In the genomic region with DNA sequence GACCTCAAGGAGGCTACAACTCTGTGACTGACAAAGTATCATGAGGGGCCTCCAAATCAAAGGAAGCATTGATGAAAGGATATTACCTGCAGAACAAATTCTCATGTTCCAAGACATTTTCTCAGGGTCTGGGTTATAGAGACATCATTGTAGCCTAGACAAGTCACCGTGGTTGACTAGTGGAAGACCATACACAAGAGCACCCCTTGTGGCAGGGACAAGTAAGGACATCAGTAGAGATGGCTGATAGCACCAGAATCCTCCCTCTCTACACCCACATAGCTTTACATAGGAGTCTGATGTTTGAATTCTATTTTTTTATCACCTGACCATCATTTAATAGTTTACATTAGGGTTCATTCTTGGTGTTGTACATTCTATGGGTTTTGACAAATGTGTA, we compare ENCODE assay signal across 13 cellular contexts. TPM values are rescaled to one million over a fixed set of nuclear protein-coding genes. Genes with fewer than 3 reads are reported as not detected.
A peak's percentile ranks its signal among the peaks of the same experiment; 100 is the strongest.
DNase-seq lines count a peak whose midpoint lies in the region; ATAC-seq, FAIRE-seq and TF ChIP-seq lines count a peak whose summit lies in the region.
"Had no signal": no experiment of that assay in that cellular context is flagged by ENCODE, and none has a peak within 500 bp of the region (broad histone marks: within the 10 kb centered on the region; RNA-seq: fewer than 3 reads in every experiment).

No MANE protein-coding gene starts in this region.

- H3K36me3 Mint-ChIP-seq in activated T-cell treated with anti-CD3 and anti-CD28 coated beads, Interleukin-2, amount 50 U/mL, for 72 hours (ENCODE audit: insufficient read depth in 2 of 2): peaks cover 0 to 2% of the 10 kb centered on the region in 2 donors
- H3K36me3 Mint-ChIP-seq in naive thymus-derived CD4-positive, alpha-beta T cell: no peaks in the 10 kb centered on the region
- H3K36me3 Mint-ChIP-seq: activated naive CD4-positive, alpha-beta T cell treated with anti-CD3 and anti-CD28 coated beads, Interleukin-2, amount 50 U/mL, for 24 hours had no signal

- no peaks in the 10 kb centered on the region for H3K27me3 Mint-ChIP-seq in activated T-cell treated with anti-CD3 and anti-CD28 coated beads, Interleukin-2, amount 50 U/mL, for 72 hours (ENCODE audit: low read depth)
- H3K27me3 Mint-ChIP-seq in naive thymus-derived CD4-positive, alpha-beta T cell: no peaks in the 10 kb centered on the region
- H3K27me3 Mint-ChIP-seq: activated naive CD4-positive, alpha-beta T cell treated with anti-CD3 and anti-CD28 coated beads, Interleukin-2, amount 50 U/mL, for 24 hours had no signal

- no peak for TF ChIP-seq POLR2A in GM12892 (IDR thresholded peaks at IDR 0.05; ENCODE audit: low read depth, low read length)

- no peaks in the 10 kb centered on the region for H3K36me3 ChIP-seq in H7 (replicated peaks; ENCODE audit: control insufficient read depth, insufficient read depth, low read length)
- no peaks in the 10 kb centered on the region for H3K36me3 ChIP-seq in OCI-LY3 (replicated peaks; ENCODE audit: low read depth, low read length)
- no peaks in the 10 kb centered on the region for H3K36me3 ChIP-seq in naive thymus-derived CD4-positive, alpha-beta T cell (ENCODE audit: control insufficient read depth in 2 of 3, insufficient read depth in 3 of 3, low read length in 3 of 3)

- intact Hi-C loops in naive thymus-derived CD4-positive, alpha-beta T cell (cut with micrococcal nuclease): no loop called here

- H3K4me1 ChIP-seq in OCI-LY3 (ENCODE audit: low read length) (no peaks in the 10 kb centered on the region), foreskin keratinocyte (no peaks in the 10 kb centered on the region)
- no peaks in the 10 kb centered on the region for H3K4me1 ChIP-seq in naive thymus-derived CD4-positive, alpha-beta T cell (ENCODE audit: control insufficient read depth in 2 of 2, insufficient read depth in 2 of 2, low read length in 2 of 2)

- TF ChIP-seq CTCF in GM10248 (IDR thresholded peaks at IDR 0.05; ENCODE audit: control extremely low read depth, extremely low read depth, low read depth, missing control alignments) (peak; percentile 17), OCI-LY3 (IDR thresholded peaks at IDR 0.05; ENCODE audit: low read depth, low read length) (peak; percentile 46), foreskin keratinocyte (conservative IDR thresholded peaks at IDR 0.05) (peak; percentile 28)

- H3K9me3 ChIP-seq in OCI-LY3 (ENCODE audit: insufficient read depth, low read length): no peaks in the 10 kb centered on the region
- H3K9me3 ChIP-seq in naive thymus-derived CD4-positive, alpha-beta T cell (ENCODE audit: control insufficient read depth in 2 of 3, low read length in 3 of 3): no peaks in the 10 kb centered on the region

- no peak overlapping the region for H3K9ac ChIP-seq in OCI-LY3 (ENCODE audit: low read length)

- H4K20me1 ChIP-seq in OCI-LY3 (ENCODE audit: insufficient read depth, low read length): no peaks in the 10 kb centered on the region

- FAIRE-seq in GM12892 (lab: Jason Lieb, UNC): no peak

- POLR2A ChIA-PET in GM10248 (lab: Yijun Ruan, JAX): no interaction called here
- POLR2A ChIA-PET in naive thymus-derived CD4-positive, alpha-beta T cell (lab: Charles Lee): no interaction called here

- H3K4me2 ChIP-seq in OCI-LY3 (ENCODE audit: low read length): no peak overlapping the region

- no peaks in the 10 kb centered on the region for H3K79me2 ChIP-seq in OCI-LY3 (ENCODE audit: low read length)

- no peak overlapping the region for H2AFZ ChIP-seq in OCI-LY3 (ENCODE audit: low read depth, low read length)

- ATAC-seq in foreskin keratinocyte: no peak
- ATAC-seq in activated T-cell treated with anti-CD3 and anti-CD28 coated beads, Interleukin-2, amount 50 U/mL, for 72 hours (replicated peaks in 1 of 2): no peak
- ATAC-seq in naive thymus-derived CD4-positive, alpha-beta T cell: no peak

- H3K27me3 ChIP-seq in H7 (ENCODE audit: control insufficient read depth, insufficient read depth, low read length) (no peaks in the 10 kb centered on the region), OCI-LY3 (ENCODE audit: low read depth, low read length) (no peaks in the 10 kb centered on the region), foreskin keratinocyte (no peaks in the 10 kb centered on the region)
- H3K27me3 ChIP-seq in naive thymus-derived CD4-positive, alpha-beta T cell (ENCODE audit: control insufficient read depth in 2 of 2, insufficient read depth in 2 of 2, low read length in 2 of 2): no peaks in the 10 kb centered on the region

- CTCF ChIA-PET in GM10248 (lab: Yijun Ruan, JAX): interaction anchor here (1.5 to 1.6 kb wide), 2 partner anchors 9 to 13 kb away, joined by 4 to 5 read pairs; no protein-coding TSS in a partner anchor
- CTCF ChIA-PET in naive thymus-derived CD4-positive, alpha-beta T cell (lab: Charles Lee): no interaction called here

- no peak overlapping the region for H3K4me3 ChIP-seq in H7 (ENCODE audit: insufficient read depth, low read depth, low read length)
- H3K4me3 ChIP-seq in OCI-LY3 (ENCODE audit: low read length): no peak overlapping the region
- no peak overlapping the region for H3K4me3 ChIP-seq in naive thymus-derived CD4-positive, alpha-beta T cell (ENCODE audit: low read length)

- no peaks in the 10 kb centered on the region for H3K4me1 Mint-ChIP-seq in activated T-cell treated with anti-CD3 and anti-CD28 coated beads, Interleukin-2, amount 50 U/mL, for 72 hours (ENCODE audit: low read depth)
- H3K4me1 Mint-ChIP-seq in naive thymus-derived CD4-positive, alpha-beta T cell: peaks cover 0 to 3% (median 0%) of the 10 kb centered on the region in 7 donors
- H3K4me1 Mint-ChIP-seq: activated naive CD4-positive, alpha-beta T cell treated with anti-CD3 and anti-CD28 coated beads, Interleukin-2, amount 50 U/mL, for 24 hours; nephron had no signal

- peaks cover 6 to 8% of the 10 kb centered on the region in 2 donors for H3K9me3 Mint-ChIP-seq in activated T-cell treated with anti-CD3 and anti-CD28 coated beads, Interleukin-2, amount 50 U/mL, for 72 hours
- peaks cover 2 to 29% (median 4%) of the 10 kb centered on the region in 11 donors for H3K9me3 Mint-ChIP-seq in naive thymus-derived CD4-positive, alpha-beta T cell
- H3K9me3 Mint-ChIP-seq: nephron had no signal

- H3K27ac Mint-ChIP-seq in activated T-cell treated with anti-CD3 and anti-CD28 coated beads, Interleukin-2, amount 50 U/mL, for 72 hours: no peak overlapping the region
- H3K27ac Mint-ChIP-seq in naive thymus-derived CD4-positive, alpha-beta T cell: no peak overlapping the region
- H3K27ac Mint-ChIP-seq: activated naive CD4-positive, alpha-beta T cell treated with anti-CD3 and anti-CD28 coated beads, Interleukin-2, amount 50 U/mL, for 24 hours; nephron had no signal

- DNase-seq in GM10248 (ENCODE audit: extremely low spot score) (peak; percentile 8), H7 (peak; percentile 13), foreskin keratinocyte (no peak), GM12892 (ENCODE audit: insufficient read length) (no peak)
- no peak for DNase-seq in activated T-cell treated with anti-CD3 and anti-CD28 coated beads, Interleukin-2, amount 50 U/mL, for 72 hours
- no peak for DNase-seq in naive thymus-derived CD4-positive, alpha-beta T cell
- no peak for DNase-seq in activated effector memory CD4-positive, alpha-beta T cell treated with anti-CD3 and anti-CD28 coated beads, Interleukin-2, amount 50 U/mL, for 16 hours
- DNase-seq: DMS79; NK-92 treated with Interleukin-12 subunit alpha and Interleukin-12 subunit beta, amount 100 ng/mL, for 24 hours; stimulated activated CD4-positive, alpha-beta T cell treated with anti-CD3 and anti-CD28 coated beads, Interleukin-1b, Interleukin-23, amount 100 ng/mL, for 48 hours had no signal

- H3K27ac ChIP-seq in OCI-LY3 (ENCODE audit: low read length): no peak overlapping the region
- no peak overlapping the region for H3K27ac ChIP-seq in foreskin keratinocyte
- H3K27ac ChIP-seq in naive thymus-derived CD4-positive, alpha-beta T cell (ENCODE audit: low read depth, low read length): no peak overlapping the region

- H3K4me3 Mint-ChIP-seq in activated T-cell treated with anti-CD3 and anti-CD28 coated beads, Interleukin-2, amount 50 U/mL, for 72 hours: no peak overlapping the region
- no peak overlapping the region for H3K4me3 Mint-ChIP-seq in naive thymus-derived CD4-positive, alpha-beta T cell
- H3K4me3 Mint-ChIP-seq: activated naive CD4-positive, alpha-beta T cell treated with anti-CD3 and anti-CD28 coated beads, Interleukin-2, amount 50 U/mL, for 24 hours; nephron had no signal

RNA-seq across cellular contexts. Expression of gene CDH8, which starts 32.5 kb away (rescaled TPM):
- 0.87 and 7.1 TPM in 2 replicates for total RNA-seq in H7 (2014; rRNA removed; shearing (Covaris generic))
- 0.21 and 0.37 TPM in 2 replicates for total RNA-seq in foreskin keratinocyte
- 0.10 TPM in 1 of 2 replicates, not detected in the other for polyA plus RNA-seq in foreskin keratinocyte
- not detected for total RNA-seq in activated T-cell treated with anti-CD3 and anti-CD28 coated beads, Interleukin-2, amount 50 U/mL, for 72 hours
- total RNA-seq in naive thymus-derived CD4-positive, alpha-beta T cell: under 1 TPM in 1 of 5 experiments, not detected in 4; 0.63 TPM
- polyA plus RNA-seq in naive thymus-derived CD4-positive, alpha-beta T cell: not detected
- not detected for polyA plus RNA-seq in GM12892 (2012; ENCODE audit: missing spikeins)

Comparison
In these comparisons a context has a peak if more than half of its experiments do, and no peak if none do; other contexts are left out.
1. DNase-seq: peak in GM10248 (single experiment) and H7 (single experiment); none in foreskin keratinocyte (0 of 2), activated T-cell treated with anti-CD3 and anti-CD28 coated beads, Interleukin-2, amount 50 U/mL, for 72 hours (0 of 2), naive thymus-derived CD4-positive, alpha-beta T cell (0 of 9), activated effector memory CD4-positive, alpha-beta T cell treated with anti-CD3 and anti-CD28 coated beads, Interleukin-2, amount 50 U/mL, for 16 hours (single experiment) and GM12892 (single experiment).
2. Peak in every context shown above with its lines, with median percentiles within 50 percentile points of each other: CTCF ChIP-seq.